Comparison of ENCODE assay signal across 14 cellular contexts in the genomic region with DNA sequence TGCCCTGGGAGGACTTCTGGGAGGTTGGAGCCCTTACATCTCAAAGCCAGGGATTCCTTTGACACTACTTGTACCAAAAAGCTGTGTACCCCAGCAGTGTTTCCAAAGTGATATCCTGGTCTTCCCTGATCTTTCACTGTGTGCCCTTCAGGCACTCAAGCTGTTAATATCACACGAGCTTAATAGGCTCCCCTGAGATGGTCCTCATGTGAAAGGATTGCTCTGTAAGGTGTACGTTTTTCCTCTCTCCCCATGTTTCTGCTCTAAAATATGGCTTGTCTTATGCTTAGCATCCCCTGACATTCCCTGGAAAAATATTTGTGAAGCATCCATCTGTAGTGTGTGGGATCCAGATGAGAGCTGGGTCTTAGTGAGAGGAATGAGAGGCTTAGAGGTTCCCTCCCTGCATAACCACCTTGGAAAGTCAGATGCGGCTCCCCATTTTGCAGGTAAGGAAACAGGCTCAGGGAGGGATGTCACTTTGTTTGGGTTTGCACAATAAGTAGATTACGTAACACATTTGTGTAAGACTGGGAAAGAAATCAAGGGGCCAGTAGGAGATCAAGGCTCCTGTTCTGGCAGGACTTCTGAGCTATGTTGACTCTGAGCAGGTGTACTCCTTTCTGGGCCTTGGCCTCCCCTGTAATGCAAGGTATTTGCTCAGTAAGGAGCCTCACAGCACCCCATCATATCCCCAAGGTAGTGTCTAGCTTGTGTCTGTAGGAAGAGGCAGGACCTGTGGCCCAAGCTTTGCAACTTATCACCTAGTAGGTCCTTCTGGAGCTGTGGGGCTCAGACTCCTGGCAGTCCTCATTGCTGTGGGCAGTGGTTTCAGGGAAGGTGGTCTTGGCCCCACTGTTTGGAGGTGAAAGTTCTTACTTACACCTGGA. TPM values are rescaled to one million over a fixed set of nuclear protein-coding genes. Genes with fewer than 3 reads are reported as not detected.
DNase-seq lines count a peak whose midpoint lies in the region; ATAC-seq, FAIRE-seq and TF ChIP-seq lines count a peak whose summit lies in the region.
"Had no signal": no experiment of that assay in that cellular context is flagged by ENCODE, and none has a peak within 500 bp of the region (broad histone marks: within the 10 kb centered on the region; RNA-seq: fewer than 3 reads in every experiment).

No MANE protein-coding gene starts in this region.

- no peak for FAIRE-seq in small intestine (lab: Jason Lieb, UNC)
- FAIRE-seq: colon, GM12878 had no signal

- TF ChIP-seq CTCF in Loucy (conservative IDR thresholded peaks at IDR 0.05; ENCODE audit: low read length) (no peak), cardiac fibroblast (IDR thresholded peaks at IDR 0.05; ENCODE audit: low read depth, low read length) (no peak), lower lobe of right lung (IDR thresholded peaks at IDR 0.05) (no peak), brain microvascular endothelial cell (IDR thresholded peaks at IDR 0.05; ENCODE audit: low read depth, low read length, missing control alignments) (no peak)

- no peaks in the 10 kb centered on the region for H3K9me2 ChIP-seq in Loucy (replicated peaks; ENCODE audit: low read depth, low read length)

- H3K9me3 ChIP-seq in Loucy (ENCODE audit: insufficient read depth, low read depth, low read length) (no peaks in the 10 kb centered on the region), lower lobe of right lung (no peaks in the 10 kb centered on the region), small intestine (ENCODE audit: control insufficient read depth, low read depth) (no peaks in the 10 kb centered on the region)

- H2AFZ ChIP-seq in Loucy (ENCODE audit: low read length): peak overlapping the region; percentile 48

- H3K4me3 ChIP-seq in Loucy (ENCODE audit: low read length, poor library complexity, severe bottlenecking) (peak overlapping the region; percentile 62), cardiac fibroblast (replicated peaks in 1 of 2; ENCODE audit: low read depth in 2 of 2, low read length in 2 of 2) (no peak overlapping the region), lower lobe of right lung (peak overlapping the region; percentile 50), small intestine (ENCODE audit: low read depth in 1 of 2, low read length in 2 of 2) (no peak overlapping the region), brain microvascular endothelial cell (ENCODE audit: low read depth, low read length) (no peak overlapping the region)
- H3K4me3 ChIP-seq: GM12878 had no signal

- H4K20me1 ChIP-seq in Loucy (ENCODE audit: insufficient read depth, low read length, poor library complexity, severe bottlenecking): no peaks in the 10 kb centered on the region

- in situ Hi-C loops in ACHN (cut with HindIII; ENCODE audit: low pct_ligation_motif_present, low pct_unique_long_range_greater_than_20kb, low sequenced_read_pairs) (no loop called here), brain microvascular endothelial cell (cut with HindIII; ENCODE audit: low pct_ligation_motif_present, low sequenced_read_pairs) (no loop called here)

- H3F3A ChIP-seq in Loucy (ENCODE audit: low read depth): no peaks in the 10 kb centered on the region

- 23 to 47% (median 31%) methylated on average over 4 of the region's 4 CpGs for WGBS in small intestine, 3 donors

- H3K36me3 ChIP-seq in Loucy (ENCODE audit: insufficient read depth, low read length): no peaks in the 10 kb centered on the region
- peaks cover 6% of the 10 kb centered on the region for H3K36me3 ChIP-seq in lower lobe of right lung
- H3K36me3 ChIP-seq in small intestine (ENCODE audit: control insufficient read depth in 2 of 2, insufficient read depth in 2 of 2, low read length in 2 of 2): peaks cover 0 to 2% of the 10 kb centered on the region in 2 donors
- no peaks in the 10 kb centered on the region for H3K36me3 ChIP-seq in brain microvascular endothelial cell (replicated peaks)

- DNase-seq in cardiac fibroblast (ENCODE audit: low read depth in 2 of 2) (peak; percentile 27 to 42), lower lobe of right lung (no peak), small intestine (peak; percentile 38), ACHN (no peak), brain microvascular endothelial cell (no peak), SHP77 (lab: John Stamatoyannopoulos, UW) (no peak)
- DNase-seq: activated T-cell treated with anti-CD3 and anti-CD28 coated beads for 4 hours, COR-L47, NCI-H2107 had no signal

- peak overlapping the region; percentile 71 for H3K9ac ChIP-seq in Loucy (ENCODE audit: low read depth, low read length, poor library complexity, severe bottlenecking)

- H3K27me3 ChIP-seq in Loucy (ENCODE audit: insufficient read depth, low read length, poor library complexity, severe bottlenecking) (no peaks in the 10 kb centered on the region), lower lobe of right lung (ENCODE audit: low read depth) (no peaks in the 10 kb centered on the region), small intestine (ENCODE audit: control insufficient read depth in 2 of 2, insufficient read depth in 2 of 2, low read length in 2 of 2) (no peaks in the 10 kb centered on the region), brain microvascular endothelial cell (replicated peaks) (no peaks in the 10 kb centered on the region)

- H3K4me1 ChIP-seq in Loucy (ENCODE audit: insufficient read depth, low read length, poor library complexity, severe bottlenecking) (peaks cover 61% of the 10 kb centered on the region), lower lobe of right lung (peaks cover 33% of the 10 kb centered on the region), small intestine (ENCODE audit: control insufficient read depth in 2 of 2, insufficient read depth in 1 of 2, low read depth in 1 of 2, low read length in 1 of 2) (peaks cover 10 to 14% of the 10 kb centered on the region in 2 donors)

- peak overlapping the region; percentile 72 for H3K4me2 ChIP-seq in Loucy (ENCODE audit: low read depth, low read length, poor library complexity, severe bottlenecking)

- no peaks in the 10 kb centered on the region for H3K79me2 ChIP-seq in Loucy (ENCODE audit: insufficient read depth, low read length)

- ATAC-seq in lower lobe of right lung: peak; percentile 65 to 81
- ATAC-seq in HG03108 (IDR thresholded peaks at IDR 0.05; ENCODE audit: unreplicated experiment): no peak
- ATAC-seq: GM12878 had no signal

- peak overlapping the region; percentile 74 for H3K27ac ChIP-seq in lower lobe of right lung
- H3K27ac ChIP-seq in small intestine (ENCODE audit: low read depth in 1 of 2, low read length in 1 of 2): peak overlapping the region; percentile 90 to 93
- H3K27ac ChIP-seq in brain microvascular endothelial cell: no peak overlapping the region

- intact Hi-C loops in lower lobe of right lung (cut with DNase I): no loop called here

RNA-seq across cellular contexts. Expression of a gene that starts 0.7 kb away (rescaled TPM):
- 20.2 TPM for total RNA-seq in lower lobe of right lung
- polyA plus RNA-seq in small intestine: 100 to 1,000 TPM in 1 of 3 donors, 10 to 100 TPM in 2; 34.5 to 156 (median 68.6) TPM
- total RNA-seq: GM12878, HT-29 had no signal

RNA-seq across cellular contexts. Expression of a gene that starts 39.5 kb away (rescaled TPM):
- 74.5 TPM for total RNA-seq in lower lobe of right lung
- 10 to 100 TPM in 1 of 3 donors, 1 to 10 TPM in 2; 1.6 to 40.7 (median 4.1) TPM for polyA plus RNA-seq in small intestine
- total RNA-seq: GM12878 had no signal
- polyA plus RNA-seq: GM12878 had no signal

RNA-seq across cellular contexts. Expression of a gene that starts 45.8 kb away (rescaled TPM):
- 8.2 TPM for total RNA-seq in lower lobe of right lung
- polyA plus RNA-seq in small intestine: 1 to 10 TPM; 2.4 to 5.3 (median 4.0) TPM

Comparison
In these comparisons a context has a peak if more than half of its experiments do, and no peak if none do; other contexts are left out.
1. H3K4me3 ChIP-seq: peak in Loucy (single experiment) and lower lobe of right lung (single experiment); none in cardiac fibroblast (0 of 2), small intestine (0 of 2) and brain microvascular endothelial cell (single experiment).
2. DNase-seq: peak in cardiac fibroblast (2 of 2) and small intestine (single experiment); none in lower lobe of right lung (single experiment), ACHN (single experiment), brain microvascular endothelial cell (single experiment) and SHP77 (0 of 2).